Comparison of ENCODE assay signal across 8 cellular contexts in the genomic region with DNA sequence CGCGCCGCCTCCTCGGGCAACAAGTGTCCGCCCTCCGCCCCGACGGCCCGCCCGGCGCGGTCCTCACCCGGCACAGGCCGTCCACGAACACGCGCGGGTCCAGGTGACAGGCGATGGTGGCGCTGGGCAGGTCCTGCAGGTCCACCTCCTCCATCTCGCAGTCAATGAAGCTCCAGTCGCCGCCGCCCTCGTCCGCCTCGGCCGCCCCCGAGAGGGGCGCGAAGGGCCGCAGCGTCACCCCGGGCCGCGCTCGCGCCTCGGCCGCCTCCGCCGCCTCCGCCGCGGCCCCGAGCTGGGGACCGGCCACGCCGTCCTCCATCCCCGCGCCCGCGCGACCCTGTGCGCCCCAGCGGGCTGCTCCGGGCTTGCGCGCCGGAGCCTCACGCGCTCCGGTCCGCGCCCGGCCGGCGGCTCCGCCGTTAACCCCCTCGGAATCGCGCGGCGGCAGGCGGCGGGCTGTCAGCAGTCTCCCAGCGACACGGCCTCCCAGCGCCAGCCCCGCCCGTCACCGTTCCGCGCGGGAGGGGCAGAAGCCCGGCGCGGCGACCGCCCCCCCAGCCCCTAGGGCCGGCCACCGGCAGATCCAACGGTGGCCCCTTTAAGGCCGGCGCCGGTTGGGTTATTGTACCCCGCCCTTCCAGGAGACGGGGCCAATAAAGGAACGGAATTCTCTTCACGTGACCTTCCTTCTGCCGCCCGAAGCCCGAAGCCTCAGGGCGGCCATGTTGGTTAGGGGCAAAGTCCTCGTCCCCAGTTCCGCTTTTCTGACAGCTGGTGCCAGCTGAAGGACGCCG. TPM values are rescaled to one million over a fixed set of nuclear protein-coding genes. Genes with fewer than 3 reads are reported as not detected.
DNase-seq lines count a peak whose midpoint lies in the region; ATAC-seq and TF ChIP-seq lines count a peak whose summit lies in the region.

TSS of gene RCAN1 (minus strand) at position 421 of the 794 bp plus-strand sequence. CDS start at position 319, 102 bp downstream.

- peak in 1 of 4 donors; percentile 44 for TF ChIP-seq POLR2A in upper lobe of left lung (IDR thresholded peaks at IDR 0.05)

- peak within 1 kb of the TSS; percentile 80 to 93 (median 92) for H3K27ac ChIP-seq in upper lobe of left lung

- TF ChIP-seq EP300 in upper lobe of left lung (IDR thresholded peaks at IDR 0.05): no peak

- H3K4me3 Mint-ChIP-seq in T-helper 17 cell: peak within 1 kb of the TSS; percentile 90

- peak; percentile 96 for ATAC-seq in GM18498 (IDR thresholded peaks at IDR 0.05; ENCODE audit: unreplicated experiment)
- ATAC-seq in HG02884 (IDR thresholded peaks at IDR 0.05; ENCODE audit: unreplicated experiment): peak; percentile 93
- ATAC-seq in T-helper 17 cell: peak; percentile 98
- ATAC-seq in left cardiac atrium: peak; percentile 99
- ATAC-seq in upper lobe of left lung (ENCODE audit: low FRiP score in 2 of 2): peak; percentile 97 to 98

- peaks cover 14% of the 10 kb centered on the region for H3K27me3 Mint-ChIP-seq in T-helper 17 cell

- no peaks in the 10 kb centered on the region for H3K36me3 ChIP-seq in upper lobe of left lung

- peaks cover 16 to 30% (median 20%) of the 10 kb centered on the region in 4 donors for H3K4me1 ChIP-seq in upper lobe of left lung

- DNase-seq in NCI-H146 treated with DMSO at 0.1 percent for 48 hours (lab: John Stamatoyannopoulos, UW; ENCODE audit: unreplicated experiment) (peak; percentile 77), T-helper 17 cell (peak; percentile 73 to 79 (median 76)), amygdala (lab: John Stamatoyannopoulos, UW) (peak; percentile 38 to 96 (median 89)), left cardiac atrium (peak; percentile 92), posterior vena cava (ENCODE audit: low spot score) (peak; percentile 96), upper lobe of left lung (peak; percentile 91 to 95)

- H3K4me3 ChIP-seq in upper lobe of left lung: peak within 1 kb of the TSS; percentile 63 to 96 (median 94)

- H3K27me3 ChIP-seq in upper lobe of left lung: no peaks in the 10 kb centered on the region

- H3K36me3 Mint-ChIP-seq in T-helper 17 cell (ENCODE audit: low read depth): no peaks in the 10 kb centered on the region

- peak in 1 of 6 experiments; percentile 31 for TF ChIP-seq CTCF in upper lobe of left lung (IDR thresholded peaks at IDR 0.05)

- H3K9me3 ChIP-seq in T-helper 17 cell (ENCODE audit: control insufficient read depth, low read length, poor library complexity, severe bottlenecking) (no peaks in the 10 kb centered on the region), upper lobe of left lung (no peaks in the 10 kb centered on the region)

- intact Hi-C loops in left cardiac atrium (cut with DNase I): no loop called here
- intact Hi-C loops in posterior vena cava (cut with DNase I): no loop called here

- H3K4me1 Mint-ChIP-seq in T-helper 17 cell: peaks cover 22% of the 10 kb centered on the region

- peak within 1 kb of the TSS; percentile 53 for H3K27ac Mint-ChIP-seq in T-helper 17 cell

- 1% methylated on average over 26 of the region's 109 CpGs; no CpG with 5 or more reads in 1 of the 2 donors for WGBS in upper lobe of left lung, 2 donors

RNA-seq across cellular contexts. Expression of gene RCAN1, which starts in this region (rescaled TPM):
- total RNA-seq in T-helper 17 cell (1 to 10 TPM; 3.0 to 3.2 TPM), left cardiac atrium (10 to 100 TPM; 34.8 to 35.3 TPM), posterior vena cava (100 to 1,000 TPM in 1 of 2 donors, 10 to 100 TPM in 1; 59.6 to 180 TPM), upper lobe of left lung (10 to 100 TPM; 24.7 to 36.2 (median 29.4) TPM)

Comparison
In these comparisons a context has a peak if more than half of its experiments do, and no peak if none do; other contexts are left out.
1. Peak in every context shown above with its lines: DNase-seq, ATAC-seq, H3K4me3 ChIP-seq and H3K27ac ChIP-seq.
2. RNA of gene RCAN1 (total RNA-seq): 59.6 to 180 TPM in posterior vena cava, 34.8 to 35.3 TPM in left cardiac atrium and 24.7 to 36.2 TPM in upper lobe of left lung; 3.0 to 3.2 TPM in T-helper 17 cell; every median in the first group is over 4 times any median in the second.